In genomic region chr20:17960927-17961599, GRCh38 we compare ENCODE assay signal across 1 cellular context.
TF ChIP-seq lines count a peak whose summit lies in the region.

No MANE protein-coding gene starts in this region.

TF ChIP-seq in GM23338, 12 proteins besides CTCF, POLR2A, EP300 and RAD21 (continued from another document):
- no peak for TF ChIP-seq ZNF331 (CRISPR knock-in tag; IDR thresholded peaks at IDR 0.05; ENCODE audit: low read depth)
- TF ChIP-seq STAT1 (IDR thresholded peaks at IDR 0.05; ENCODE audit: unreplicated experiment) = no peak
- TF ChIP-seq REST (IDR thresholded peaks at IDR 0.05; ENCODE audit: unreplicated experiment) = no peak
